Comparison of ENCODE assay signal across 10 cellular contexts in the genomic region with DNA sequence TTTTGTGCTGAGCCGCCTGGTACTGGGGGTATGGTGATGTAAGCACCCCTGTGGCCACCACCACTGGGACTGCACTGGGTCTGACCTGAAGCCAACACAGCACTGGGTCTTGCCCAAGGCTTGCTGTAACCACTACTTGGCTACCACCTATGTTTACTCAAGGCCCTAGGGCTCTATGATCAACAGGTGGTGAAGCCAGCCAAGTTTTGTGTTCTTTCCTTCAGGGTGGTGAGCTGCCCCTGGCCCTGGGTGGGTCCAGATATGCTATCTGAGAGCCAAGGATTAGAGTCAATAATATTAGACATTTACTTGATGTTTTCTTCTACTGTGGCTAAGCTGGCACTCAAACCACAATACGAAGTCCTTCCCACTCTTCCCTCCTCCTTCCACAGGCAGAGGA. TPM values are rescaled to one million over a fixed set of nuclear protein-coding genes. Genes with fewer than 3 reads are reported as not detected.
"Had no signal": no experiment of that assay in that cellular context is flagged by ENCODE, and none has a peak within 500 bp of the region (broad histone marks: within the 10 kb centered on the region; RNA-seq: fewer than 3 reads in every experiment).

No MANE protein-coding gene starts in this region.

- H3K27ac ChIP-seq: HL-60 had no signal

- H2AFZ ChIP-seq: GM23338 had no signal

- ATAC-seq: GM23338, HepG2 had no signal

- DNase-seq: H9, HCEC 1CT, HFFc6, KBM-7 had no signal

- H3K27ac Mint-ChIP-seq: GM23338, H9, HFFc6, IgD-negative memory B cell had no signal

- H3K4me2 ChIP-seq: GM23338 had no signal

- H3K4me1 Mint-ChIP-seq: GM23338, H9, IgD-negative memory B cell had no signal

- H3K4me3 Mint-ChIP-seq: GM23338, H9, HFFc6, IgD-negative memory B cell had no signal

- H3K9me3 Mint-ChIP-seq: GM23338, HFFc6 had no signal

- H3K36me3 Mint-ChIP-seq: IgD-negative memory B cell had no signal

- H3K4me3 ChIP-seq: GM23338 had no signal

RNA-seq across cellular contexts. Expression of gene PAGE4, which starts 55.1 kb away (rescaled TPM):
- total RNA-seq: GM23338, H1, HFFc6, HT1080 had no signal
- polyA plus RNA-seq: HepG2, IgD-negative memory B cell had no signal
